ENCODE assay signal across 17 cellular contexts in the genomic region with DNA sequence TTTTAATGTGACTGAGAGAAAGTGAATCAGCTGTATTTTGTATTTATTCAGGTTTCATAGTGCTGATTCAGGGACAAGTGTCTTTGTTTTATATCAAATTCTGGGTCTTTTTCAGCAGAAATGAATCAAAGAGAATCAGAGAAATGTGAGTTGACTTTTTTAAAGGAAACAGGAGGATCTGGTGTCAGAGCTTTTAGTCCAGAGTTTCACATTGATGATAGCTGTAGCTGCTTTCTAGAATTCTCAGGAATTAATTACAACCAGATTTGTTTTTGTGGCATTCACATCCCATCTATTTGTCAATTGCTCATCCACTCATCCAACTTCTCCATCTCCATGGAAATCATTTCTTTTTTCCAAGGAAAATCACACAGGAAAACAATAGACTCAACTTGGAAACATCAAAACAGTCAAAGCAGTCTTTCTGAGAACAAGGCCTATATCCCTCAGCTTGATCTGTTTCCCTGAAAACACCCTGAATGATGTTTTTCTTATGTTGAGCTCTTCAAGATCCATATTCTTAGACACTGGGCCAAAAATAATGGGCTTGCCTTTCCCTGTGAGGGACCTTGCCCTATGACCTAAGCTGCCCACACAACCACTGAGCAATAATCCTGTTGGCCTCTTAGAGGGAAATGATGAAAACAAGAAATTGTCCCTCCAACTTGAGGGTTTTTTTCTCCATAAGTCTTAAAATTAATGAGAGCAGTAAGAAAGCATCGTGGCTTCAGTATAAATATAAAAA.
DNase-seq lines count a peak whose midpoint lies in the region; ATAC-seq and TF ChIP-seq lines count a peak whose summit lies in the region.
"Had no signal": no experiment of that assay in that cellular context is flagged by ENCODE, and none has a peak within 500 bp of the region (broad histone marks: within the 10 kb centered on the region; RNA-seq: fewer than 3 reads in every experiment).

No MANE protein-coding gene starts in this region.

- H3K4me1 ChIP-seq in fibroblast of lung (ENCODE audit: control insufficient read depth, extremely low read depth, insufficient read depth, low read length) (peaks cover 6% of the 10 kb centered on the region), esophagus squamous epithelium (no peaks in the 10 kb centered on the region)

- no peak overlapping the region for H3K4me3 ChIP-seq in fibroblast of lung (replicated peaks in 1 of 4; ENCODE audit: control extremely low read depth in 1 of 4, insufficient read depth in 1 of 4, low read depth in 3 of 4, low read length in 4 of 4)
- H3K4me3 ChIP-seq in esophagus squamous epithelium, result no peak overlapping the region

- intact Hi-C loops in sciatic nerve (cut with DNase I) (no loop called here), esophagus squamous epithelium (cut with DNase I) (no loop called here)

- H2AFZ ChIP-seq in fibroblast of lung (ENCODE audit: low read length), result no peak overlapping the region

- DNase-seq in CD1c-positive myeloid dendritic cell (ENCODE audit: extremely low spot score) (peak; percentile 28), RPMI7951 (ENCODE audit: low read depth) (peak; percentile 58), fibroblast of lung (ENCODE audit: low read depth in 2 of 2) (no peak), sciatic nerve (ENCODE audit: low spot score) (no peak), HEK293T (ENCODE audit: extremely low spot score) (no peak), GF-D8 (lab: John Stamatoyannopoulos, UW) (no peak), esophagus squamous epithelium (lab: John Stamatoyannopoulos, UW) (no peak)
- DNase-seq: activated T-cell treated with anti-CD3 and anti-CD28 coated beads, Interleukin-2, amount 50 U/mL, for 4 hours; AML-193; central memory CD4-positive, alpha-beta T cell; DMS 273 treated with DMSO at 0.1 percent for 48 hours; effector memory CD8-positive, alpha-beta T cell; left ventricle myocardium superior; NCI-H1105 treated with DMSO at 0.1 percent for 48 hours; posterior cingulate gyrus; stimulated activated naive CD8-positive, alpha-beta T cell treated with anti-CD3 and anti-CD28 coated beads, Interleukin-15, amount 100 ng/mL, for 72 hours had no signal

- no peaks in the 10 kb centered on the region for H4K20me1 ChIP-seq in fibroblast of lung (ENCODE audit: control insufficient read depth, extremely low read depth, insufficient read depth, low read length)

- CTCF ChIA-PET in HEK293T (lab: Yijun Ruan, JAX), result no interaction called here

- H3K9me3 ChIP-seq in fibroblast of lung (ENCODE audit: control insufficient read depth, insufficient read depth, low read depth, low read length) (no peaks in the 10 kb centered on the region), esophagus squamous epithelium (no peaks in the 10 kb centered on the region)

- H3K79me2 ChIP-seq in fibroblast of lung (ENCODE audit: control insufficient read depth, insufficient read depth, low read length), result no peaks in the 10 kb centered on the region

- 46 to 52% methylated on average over 1 of the region's 1 CpG for WGBS in esophagus squamous epithelium, 2 donors

- POLR2A ChIA-PET in HEK293T (lab: Yijun Ruan, JAX), result no interaction called here

- no peaks in the 10 kb centered on the region for H3K27me3 ChIP-seq in fibroblast of lung (ENCODE audit: control insufficient read depth, insufficient read depth, low read length)
- no peaks in the 10 kb centered on the region for H3K27me3 ChIP-seq in esophagus squamous epithelium

- ATAC-seq in sciatic nerve (peak; percentile 53), HG02623 (IDR thresholded peaks at IDR 0.05; ENCODE audit: unreplicated experiment) (no peak)
- ATAC-seq: activated T-cell treated with anti-CD3 and anti-CD28 coated beads, Interleukin-2, amount 50 U/mL, for 4 hours; effector memory CD8-positive, alpha-beta T cell; left ventricle myocardium superior; stimulated activated naive CD8-positive, alpha-beta T cell treated with anti-CD3 and anti-CD28 coated beads, Interleukin-15, amount 100 ng/mL, for 72 hours had no signal

- no peak overlapping the region for H3K9ac ChIP-seq in fibroblast of lung (ENCODE audit: insufficient read depth, low read length)

- no peak overlapping the region for H3K4me2 ChIP-seq in fibroblast of lung (ENCODE audit: extremely low read depth, insufficient read depth, low read length)

- TF ChIP-seq CTCF in fibroblast of lung (conservative IDR thresholded peaks at IDR 0.05 in 1 of 2, IDR thresholded peaks at IDR 0.05 in 1 of 2; ENCODE audit: low read depth in 1 of 2, low read length in 2 of 2) (no peak), esophagus squamous epithelium (IDR thresholded peaks at IDR 0.05) (no peak)

- no peaks in the 10 kb centered on the region for H3K36me3 ChIP-seq in fibroblast of lung (ENCODE audit: control insufficient read depth, insufficient read depth, low read length)
- no peaks in the 10 kb centered on the region for H3K36me3 ChIP-seq in esophagus squamous epithelium

- H3K27ac ChIP-seq in fibroblast of lung (ENCODE audit: insufficient read depth, low read length) (peak overlapping the region; percentile 43), esophagus squamous epithelium (no peak overlapping the region)

- TF ChIP-seq POLR2A in esophagus squamous epithelium (IDR thresholded peaks at IDR 0.05), result no peak

TF ChIP-seq in HEK293T, 16 proteins besides CTCF, POLR2A, EP300 and RAD21:
- TF ChIP-seq SUZ12 (IDR thresholded peaks at IDR 0.05) (no peak), SP1 (IDR thresholded peaks at IDR 0.05) (no peak), FOXA1 (IDR thresholded peaks at IDR 0.05) (no peak)

Comparison
In these comparisons a context has a peak if more than half of its experiments do, and no peak if none do; other contexts are left out.
1. DNase-seq: peak in CD1c-positive myeloid dendritic cell (single experiment) and RPMI7951 (single experiment); none in fibroblast of lung (0 of 2), sciatic nerve (single experiment), HEK293T (single experiment), GF-D8 (single experiment) and esophagus squamous epithelium (single experiment).